Comparison of ENCODE assay signal across 25 cellular contexts in genomic region chr22:49299821-49300231, GRCh38.
A peak's percentile ranks its signal among the peaks of the same experiment; 100 is the strongest.
DNase-seq lines count a peak whose midpoint lies in the region; ATAC-seq and TF ChIP-seq lines count a peak whose summit lies in the region.
"Had no signal": no experiment of that assay in that cellular context is flagged by ENCODE, and none has a peak within 500 bp of the region (broad histone marks: within the 10 kb centered on the region; RNA-seq: fewer than 3 reads in every experiment).

No MANE protein-coding gene starts in this region.

- peak; percentile 56 for DNase-seq in cardiac septum (ENCODE audit: low spot score)
- DNase-seq in heart right ventricle = no peak
- peak; percentile 34 for DNase-seq in ecto neural progenitor cell (ENCODE audit: low spot score)
- DNase-seq in posterior vena cava (ENCODE audit: low spot score) = peak; percentile 70
- DNase-seq in ureter (ENCODE audit: low spot score) = peak; percentile 32
- no peak for DNase-seq in NCI-H1417 treated with DMSO at 0.1 percent for 48 hours (lab: John Stamatoyannopoulos, UW)
- DNase-seq in activated naive CD8-positive, alpha-beta T cell treated with anti-CD3 and anti-CD28 coated beads, Interleukin-2, amount 50 U/mL, for 24 hours = no peak
- DNase-seq: activated CD4-positive, alpha-beta memory T cell treated with anti-CD3 and anti-CD28 coated beads for 36 hours; activated CD4-positive, CD25-positive, alpha-beta regulatory T cell; activated naive CD8-positive, alpha-beta T cell treated with anti-CD3 and anti-CD28 coated beads, Interleukin-2, amount 10 ng/mL, durations not matched to agents 7 days and 5 days; central memory CD4-positive, alpha-beta T cell; COR-L47; dermis blood vessel endothelial cell; NCI-H1092; NCI-H1694 treated with DMSO at 0.1 percent for 48 hours; stimulated activated CD4-positive, alpha-beta T cell treated with anti-CD3 and anti-CD28 coated beads, Interleukin-12 subunit alpha, Interleukin-12 subunit beta, amount 100 ng/mL, for 4 hours; stimulated activated CD4-positive, alpha-beta T cell treated with anti-CD3 and anti-CD28 coated beads, Interleukin-2, amount 100 ng/mL, for 48 hours; T-helper 1 cell; transverse colon had no signal

- no peak overlapping the region for H3K27ac Mint-ChIP-seq in activated naive CD8-positive, alpha-beta T cell treated with anti-CD3 and anti-CD28 coated beads, Interleukin-2, amount 50 U/mL, for 24 hours
- H3K27ac Mint-ChIP-seq: activated CD4-positive, alpha-beta memory T cell treated with anti-CD3 and anti-CD28 coated beads for 36 hours; activated naive CD8-positive, alpha-beta T cell treated with anti-CD3 and anti-CD28 coated beads, Interleukin-2, amount 10 ng/mL, durations not matched to agents 7 days and 5 days had no signal

- H3K27ac ChIP-seq in heart right ventricle = no peak overlapping the region
- H3K27ac ChIP-seq: parathyroid adenoma, right lobe of liver, RWPE1, transverse colon had no signal

- intact Hi-C loops in cardiac septum (cut with DNase I) (no loop called here), heart right ventricle (cut with DNase I) (loop anchor here in 7 of 10 donors (5.0 to 10.0 kb wide), 5 partner anchors 255 to 725 kb away; no protein-coding TSS in a partner anchor), posterior vena cava (cut with DNase I) (no loop called here)

- no peaks in the 10 kb centered on the region for H3K4me1 ChIP-seq in heart right ventricle
- H3K4me1 ChIP-seq: parathyroid adenoma, right lobe of liver had no signal

- ATAC-seq in heart right ventricle (no peak), HG02938 (IDR thresholded peaks at IDR 0.05; ENCODE audit: unreplicated experiment) (no peak)
- no peak for ATAC-seq in activated naive CD8-positive, alpha-beta T cell treated with anti-CD3 and anti-CD28 coated beads, Interleukin-2, amount 50 U/mL, for 24 hours
- ATAC-seq: K562, right lobe of liver had no signal

- H3K27me3 Mint-ChIP-seq in activated naive CD8-positive, alpha-beta T cell treated with anti-CD3 and anti-CD28 coated beads, Interleukin-2, amount 50 U/mL, for 24 hours = peaks cover 3% of the 10 kb centered on the region

- peaks cover 0 to 5% (median 0%) of the 10 kb centered on the region in 11 donors for H3K9me3 ChIP-seq in heart right ventricle
- H3K9me3 ChIP-seq: right lobe of liver, transverse colon had no signal

- TF ChIP-seq CTCF in heart right ventricle (IDR thresholded peaks at IDR 0.05) = no peak

- H3K36me3 ChIP-seq in heart right ventricle = no peaks in the 10 kb centered on the region
- H3K36me3 ChIP-seq: right lobe of liver, transverse colon had no signal

- H3K9me3 Mint-ChIP-seq in activated naive CD8-positive, alpha-beta T cell treated with anti-CD3 and anti-CD28 coated beads, Interleukin-2, amount 50 U/mL, for 24 hours = no peaks in the 10 kb centered on the region
- H3K9me3 Mint-ChIP-seq: activated CD4-positive, alpha-beta memory T cell treated with anti-CD3 and anti-CD28 coated beads for 36 hours; neural crest cell had no signal

- H3K4me3 ChIP-seq in heart right ventricle = no peak overlapping the region
- H3K4me3 ChIP-seq: K562, right lobe of liver, transverse colon had no signal

- no peaks in the 10 kb centered on the region for H3K4me1 Mint-ChIP-seq in activated naive CD8-positive, alpha-beta T cell treated with anti-CD3 and anti-CD28 coated beads, Interleukin-2, amount 50 U/mL, for 24 hours
- H3K4me1 Mint-ChIP-seq: neural crest cell had no signal

- H3K4me3 Mint-ChIP-seq in activated naive CD8-positive, alpha-beta T cell treated with anti-CD3 and anti-CD28 coated beads, Interleukin-2, amount 50 U/mL, for 24 hours = no peak overlapping the region
- H3K4me3 Mint-ChIP-seq: activated CD4-positive, alpha-beta memory T cell treated with anti-CD3 and anti-CD28 coated beads for 36 hours; activated naive CD8-positive, alpha-beta T cell treated with anti-CD3 and anti-CD28 coated beads, Interleukin-2, amount 10 ng/mL, durations not matched to agents 7 days and 5 days; neural crest cell had no signal

- no peaks in the 10 kb centered on the region for H3K36me3 Mint-ChIP-seq in activated naive CD8-positive, alpha-beta T cell treated with anti-CD3 and anti-CD28 coated beads, Interleukin-2, amount 50 U/mL, for 24 hours (ENCODE audit: low read depth)
- H3K36me3 Mint-ChIP-seq: activated CD4-positive, alpha-beta memory T cell treated with anti-CD3 and anti-CD28 coated beads for 36 hours; activated naive CD8-positive, alpha-beta T cell treated with anti-CD3 and anti-CD28 coated beads, Interleukin-2, amount 10 ng/mL, durations not matched to agents 7 days and 5 days had no signal

- WGBS in heart right ventricle, 2 donors = 82% methylated on average over 13 of the region's 13 CpGs

- H3K27me3 ChIP-seq in heart right ventricle = peaks cover 0 to 35% (median 23%) of the 10 kb centered on the region in 7 donors
- H3K27me3 ChIP-seq: right lobe of liver had no signal

Comparison
In these comparisons a context has a peak if more than half of its experiments do, and no peak if none do; other contexts are left out.
1. DNase-seq: peak in cardiac septum (single experiment), ecto neural progenitor cell (single experiment), posterior vena cava (single experiment) and ureter (single experiment); none in heart right ventricle (0 of 2), NCI-H1417 treated with DMSO at 0.1 percent for 48 hours (single experiment) and activated naive CD8-positive, alpha-beta T cell treated with anti-CD3 and anti-CD28 coated beads, Interleukin-2, amount 50 U/mL, for 24 hours (single experiment).
2. intact Hi-C loops: an anchor here in heart right ventricle (5.0 to 10.0 kb wide); none called in cardiac septum and posterior vena cava.